ENCODE assay signal across 1 cellular context in the genomic region with DNA sequence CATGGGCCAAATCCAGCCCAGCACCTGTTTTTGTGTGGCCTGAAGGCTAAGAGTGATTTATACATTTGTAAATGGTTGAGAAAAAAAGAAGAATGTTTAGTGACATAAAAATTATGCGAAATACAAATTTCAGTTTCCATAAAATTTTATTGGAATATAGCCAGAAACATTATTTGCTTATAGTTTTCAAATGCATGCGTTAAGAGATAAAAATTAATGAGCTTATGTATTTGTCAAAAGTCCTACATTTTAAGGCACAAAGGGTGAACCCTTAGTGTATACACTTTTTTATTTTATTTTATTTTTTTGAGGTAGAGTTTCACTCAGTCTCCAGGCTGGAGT.
A peak's percentile ranks its signal among the peaks of the same experiment; 100 is the strongest.
TF ChIP-seq lines count a peak whose summit lies in the region.

No MANE protein-coding gene starts in this region.

TF ChIP-seq in K562, 482 proteins besides CTCF, POLR2A, EP300 and RAD21:
- TF ChIP-seq FOXK2 (conservative IDR thresholded peaks at IDR 0.05 in 1 of 2, IDR thresholded peaks at IDR 0.05 in 1 of 2; ENCODE audit: low read depth in 2 of 2): no peak
- TF ChIP-seq NFIC (IDR thresholded peaks at IDR 0.05): peak; percentile 80
- TF ChIP-seq TAF7 (tag; IDR thresholded peaks at IDR 0.05): no peak
- TF ChIP-seq, protein P1, sequence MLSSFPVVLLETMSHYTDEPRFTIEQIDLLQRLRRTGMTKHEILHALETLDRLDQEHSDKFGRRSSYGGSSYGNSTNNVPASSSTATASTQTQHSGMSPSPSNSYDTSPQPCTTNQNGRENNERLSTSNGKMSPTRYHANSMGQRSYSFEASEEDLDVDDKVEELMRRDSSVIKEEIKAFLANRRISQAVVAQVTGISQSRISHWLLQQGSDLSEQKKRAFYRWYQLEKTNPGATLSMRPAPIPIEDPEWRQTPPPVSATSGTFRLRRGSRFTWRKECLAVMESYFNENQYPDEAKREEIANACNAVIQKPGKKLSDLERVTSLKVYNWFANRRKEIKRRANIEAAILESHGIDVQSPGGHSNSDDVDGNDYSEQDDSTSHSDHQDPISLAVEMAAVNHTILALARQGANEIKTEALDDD (IDR thresholded peaks at IDR 0.05): no peak
- TF ChIP-seq TRIM28 (IDR thresholded peaks at IDR 0.05): no peak
- TF ChIP-seq ZBTB1 (CRISPR knock-in tag; IDR thresholded peaks at IDR 0.05; ENCODE audit: borderline replicate concordance, low read depth): no peak
- no peak for TF ChIP-seq GATAD2B (IDR thresholded peaks at IDR 0.05; ENCODE audit: borderline replicate concordance)
- TF ChIP-seq PURB (CRISPR knock-in tag; IDR thresholded peaks at IDR 0.05; ENCODE audit: low read depth): no peak
- no peak for TF ChIP-seq ZNF263 (CRISPR knock-in tag; IDR thresholded peaks at IDR 0.05; ENCODE audit: borderline replicate concordance)
- TF ChIP-seq ASH1L (IDR thresholded peaks at IDR 0.05; ENCODE audit: borderline replicate concordance, low read depth, partially characterized antibody): no peak
- no peak for TF ChIP-seq SNIP1 (IDR thresholded peaks at IDR 0.05; ENCODE audit: low read depth)
- TF ChIP-seq TFAM (CRISPR knock-in tag; conservative IDR thresholded peaks at IDR 0.05): no peak
- TF ChIP-seq, protein P2, sequence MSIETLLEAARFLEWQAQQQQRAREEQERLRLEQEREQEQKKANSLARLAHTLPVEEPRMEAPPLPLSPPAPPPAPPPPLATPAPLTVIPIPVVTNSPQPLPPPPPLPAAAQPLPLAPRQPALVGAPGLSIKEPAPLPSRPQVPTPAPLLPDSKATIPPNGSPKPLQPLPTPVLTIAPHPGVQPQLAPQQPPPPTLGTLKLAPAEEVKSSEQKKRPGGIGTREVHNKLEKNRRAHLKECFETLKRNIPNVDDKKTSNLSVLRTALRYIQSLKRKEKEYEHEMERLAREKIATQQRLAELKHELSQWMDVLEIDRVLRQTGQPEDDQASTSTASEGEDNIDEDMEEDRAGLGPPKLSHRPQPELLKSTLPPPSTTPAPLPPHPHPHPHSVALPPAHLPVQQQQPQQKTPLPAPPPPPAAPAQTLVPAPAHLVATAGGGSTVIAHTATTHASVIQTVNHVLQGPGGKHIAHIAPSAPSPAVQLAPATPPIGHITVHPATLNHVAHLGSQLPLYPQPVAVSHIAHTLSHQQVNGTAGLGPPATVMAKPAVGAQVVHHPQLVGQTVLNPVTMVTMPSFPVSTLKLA (conservative IDR thresholded peaks at IDR 0.05): peak in 1 of 2 experiments; percentile 3; a peak in 1 of 4 replicates
- no peak for TF ChIP-seq NR2C2 (CRISPR knock-in tag; IDR thresholded peaks at IDR 0.05)
- TF ChIP-seq NR2C2 (tag; IDR thresholded peaks at IDR 0.05): no peak
- TF ChIP-seq BRD9 (IDR thresholded peaks at IDR 0.05; ENCODE audit: low read depth, partially characterized antibody): no peak
- no peak for TF ChIP-seq MBD2 (IDR thresholded peaks at IDR 0.05; ENCODE audit: borderline replicate concordance, low read depth)
- TF ChIP-seq PTBP1 (IDR thresholded peaks at IDR 0.05; ENCODE audit: low read depth, low read length): no peak
- TF ChIP-seq, protein P3, sequence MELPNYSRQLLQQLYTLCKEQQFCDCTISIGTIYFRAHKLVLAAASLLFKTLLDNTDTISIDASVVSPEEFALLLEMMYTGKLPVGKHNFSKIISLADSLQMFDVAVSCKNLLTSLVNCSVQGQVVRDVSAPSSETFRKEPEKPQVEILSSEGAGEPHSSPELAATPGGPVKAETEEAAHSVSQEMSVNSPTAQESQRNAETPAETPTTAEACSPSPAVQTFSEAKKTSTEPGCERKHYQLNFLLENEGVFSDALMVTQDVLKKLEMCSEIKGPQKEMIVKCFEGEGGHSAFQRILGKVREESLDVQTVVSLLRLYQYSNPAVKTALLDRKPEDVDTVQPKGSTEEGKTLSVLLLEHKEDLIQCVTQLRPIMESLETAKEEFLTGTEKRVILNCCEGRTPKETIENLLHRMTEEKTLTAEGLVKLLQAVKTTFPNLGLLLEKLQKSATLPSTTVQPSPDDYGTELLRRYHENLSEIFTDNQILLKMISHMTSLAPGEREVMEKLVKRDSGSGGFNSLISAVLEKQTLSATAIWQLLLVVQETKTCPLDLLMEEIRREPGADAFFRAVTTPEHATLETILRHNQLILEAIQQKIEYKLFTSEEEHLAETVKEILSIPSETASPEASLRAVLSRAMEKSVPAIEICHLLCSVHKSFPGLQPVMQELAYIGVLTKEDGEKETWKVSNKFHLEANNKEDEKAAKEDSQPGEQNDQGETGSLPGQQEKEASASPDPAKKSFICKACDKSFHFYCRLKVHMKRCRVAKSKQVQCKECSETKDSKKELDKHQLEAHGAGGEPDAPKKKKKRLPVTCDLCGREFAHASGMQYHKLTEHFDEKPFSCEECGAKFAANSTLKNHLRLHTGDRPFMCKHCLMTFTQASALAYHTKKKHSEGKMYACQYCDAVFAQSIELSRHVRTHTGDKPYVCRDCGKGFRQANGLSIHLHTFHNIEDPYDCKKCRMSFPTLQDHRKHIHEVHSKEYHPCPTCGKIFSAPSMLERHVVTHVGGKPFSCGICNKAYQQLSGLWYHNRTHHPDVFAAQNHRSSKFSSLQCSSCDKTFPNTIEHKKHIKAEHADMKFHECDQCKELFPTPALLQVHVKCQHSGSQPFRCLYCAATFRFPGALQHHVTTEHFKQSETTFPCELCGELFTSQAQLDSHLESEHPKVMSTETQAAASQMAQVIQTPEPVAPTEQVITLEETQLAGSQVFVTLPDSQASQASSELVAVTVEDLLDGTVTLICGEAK (IDR thresholded peaks at IDR 0.05): no peak
- TF ChIP-seq, protein P3 (CRISPR knock-in tag; IDR thresholded peaks at IDR 0.05): no peak
- TF ChIP-seq, protein P4, sequence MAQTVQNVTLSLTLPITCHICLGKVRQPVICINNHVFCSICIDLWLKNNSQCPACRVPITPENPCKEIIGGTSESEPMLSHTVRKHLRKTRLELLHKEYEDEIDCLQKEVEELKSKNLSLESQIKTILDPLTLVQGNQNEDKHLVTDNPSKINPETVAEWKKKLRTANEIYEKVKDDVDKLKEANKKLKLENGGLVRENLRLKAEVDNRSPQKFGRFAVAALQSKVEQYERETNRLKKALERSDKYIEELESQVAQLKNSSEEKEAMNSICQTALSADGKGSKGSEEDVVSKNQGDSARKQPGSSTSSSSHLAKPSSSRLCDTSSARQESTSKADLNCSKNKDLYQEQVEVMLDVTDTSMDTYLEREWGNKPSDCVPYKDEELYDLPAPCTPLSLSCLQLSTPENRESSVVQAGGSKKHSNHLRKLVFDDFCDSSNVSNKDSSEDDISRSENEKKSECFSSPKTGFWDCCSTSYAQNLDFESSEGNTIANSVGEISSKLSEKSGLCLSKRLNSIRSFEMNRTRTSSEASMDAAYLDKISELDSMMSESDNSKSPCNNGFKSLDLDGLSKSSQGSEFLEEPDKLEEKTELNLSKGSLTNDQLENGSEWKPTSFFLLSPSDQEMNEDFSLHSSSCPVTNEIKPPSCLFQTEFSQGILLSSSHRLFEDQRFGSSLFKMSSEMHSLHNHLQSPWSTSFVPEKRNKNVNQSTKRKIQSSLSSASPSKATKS (CRISPR knock-in tag; IDR thresholded peaks at IDR 0.05): no peak
- TF ChIP-seq ZNF165 (CRISPR knock-in tag; IDR thresholded peaks at IDR 0.05; ENCODE audit: borderline replicate concordance): no peak
- TF ChIP-seq, protein P5, sequence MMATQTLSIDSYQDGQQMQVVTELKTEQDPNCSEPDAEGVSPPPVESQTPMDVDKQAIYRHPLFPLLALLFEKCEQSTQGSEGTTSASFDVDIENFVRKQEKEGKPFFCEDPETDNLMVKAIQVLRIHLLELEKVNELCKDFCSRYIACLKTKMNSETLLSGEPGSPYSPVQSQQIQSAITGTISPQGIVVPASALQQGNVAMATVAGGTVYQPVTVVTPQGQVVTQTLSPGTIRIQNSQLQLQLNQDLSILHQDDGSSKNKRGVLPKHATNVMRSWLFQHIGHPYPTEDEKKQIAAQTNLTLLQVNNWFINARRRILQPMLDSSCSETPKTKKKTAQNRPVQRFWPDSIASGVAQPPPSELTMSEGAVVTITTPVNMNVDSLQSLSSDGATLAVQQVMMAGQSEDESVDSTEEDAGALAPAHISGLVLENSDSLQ (IDR thresholded peaks at IDR 0.05): 0 out of 2 replicates have a peak, but pooled peaks have one; percentile 2
- no peak for TF ChIP-seq CBX2 (IDR thresholded peaks at IDR 0.05; ENCODE audit: insufficient read depth, low read length, poor library complexity, severe bottlenecking)
- TF ChIP-seq, protein P6, sequence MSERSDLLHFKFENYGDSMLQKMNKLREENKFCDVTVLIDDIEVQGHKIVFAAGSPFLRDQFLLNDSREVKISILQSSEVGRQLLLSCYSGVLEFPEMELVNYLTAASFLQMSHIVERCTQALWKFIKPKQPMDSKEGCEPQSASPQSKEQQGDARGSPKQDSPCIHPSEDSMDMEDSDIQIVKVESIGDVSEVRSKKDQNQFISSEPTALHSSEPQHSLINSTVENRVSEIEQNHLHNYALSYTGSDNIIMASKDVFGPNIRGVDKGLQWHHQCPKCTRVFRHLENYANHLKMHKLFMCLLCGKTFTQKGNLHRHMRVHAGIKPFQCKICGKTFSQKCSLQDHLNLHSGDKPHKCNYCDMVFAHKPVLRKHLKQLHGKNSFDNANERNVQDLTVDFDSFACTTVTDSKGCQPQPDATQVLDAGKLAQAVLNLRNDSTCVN (CRISPR knock-in tag; IDR thresholded peaks at IDR 0.05): no peak
